In genomic region chrX:49002091-49002935, GRCh38 we compare ENCODE assay signal across 8 cellular contexts. TPM values are rescaled to one million over a fixed set of nuclear protein-coding genes. Genes with fewer than 3 reads are reported as not detected.
A peak's percentile ranks its signal among the peaks of the same experiment; 100 is the strongest.
DNase-seq lines count a peak whose midpoint lies in the region; ATAC-seq, FAIRE-seq and TF ChIP-seq lines count a peak whose summit lies in the region.

Gene GRIPAP1 (minus strand): TSS chrX:49002264. CDS start chrX:49002229, 35 bp downstream.

- H3K36me3 ChIP-seq in breast epithelium = no peaks in the 10 kb centered on the region
- no peaks in the 10 kb centered on the region for H3K36me3 ChIP-seq in small intestine (ENCODE audit: control insufficient read depth in 2 of 2, insufficient read depth in 2 of 2, low read length in 2 of 2)

- H3K4me3 ChIP-seq in breast epithelium = peak within 1 kb of the TSS; percentile 56 to 82 (median 59)
- peak within 1 kb of the TSS; percentile 48 to 67 for H3K4me3 ChIP-seq in small intestine (ENCODE audit: low read depth in 1 of 2, low read length in 2 of 2)

- no peak for TF ChIP-seq POLR2A in breast epithelium (IDR thresholded peaks at IDR 0.05)

- intact Hi-C loops in breast epithelium (cut with DNase I; ENCODE audit: low total_unique reads) = no loop called here

- peak; percentile 67 for DNase-seq in NCI-H2196 treated with DMSO at 0.1 percent for 48 hours (lab: John Stamatoyannopoulos, UW; ENCODE audit: unreplicated experiment)
- DNase-seq in breast epithelium (ENCODE audit: low spot score in 2 of 2) = peak; percentile 55 to 59
- DNase-seq in iPS-NIHi11 (ENCODE audit: low spot score) = peak; percentile 81
- DNase-seq in small intestine = peak; percentile 83

- FAIRE-seq in A204.1 (lab: Jason Lieb, UNC) = peak; percentile 62
- FAIRE-seq in small intestine (lab: Jason Lieb, UNC) = peak; percentile 59

- no peaks in the 10 kb centered on the region for H3K4me1 ChIP-seq in breast epithelium
- H3K4me1 ChIP-seq in small intestine (ENCODE audit: control insufficient read depth in 2 of 2, insufficient read depth in 1 of 2, low read depth in 1 of 2, low read length in 1 of 2) = peaks cover 0 to 4% of the 10 kb centered on the region in 2 donors

- H3K27ac ChIP-seq in VCaP (peak within 1 kb of the TSS; percentile 52), breast epithelium (peak within 1 kb of the TSS; percentile 77 to 91), small intestine (ENCODE audit: low read depth in 1 of 2, low read length in 1 of 2) (peak within 1 kb of the TSS; percentile 67 to 99)

- ATAC-seq in GM18858 (IDR thresholded peaks at IDR 0.05; ENCODE audit: unreplicated experiment) (peak; percentile 80), HG03095 (IDR thresholded peaks at IDR 0.05; ENCODE audit: unreplicated experiment) (peak; percentile 73)

- H3K9me3 ChIP-seq in breast epithelium = no peaks in the 10 kb centered on the region
- H3K9me3 ChIP-seq in small intestine (ENCODE audit: control insufficient read depth, low read depth) = no peaks in the 10 kb centered on the region

- WGBS in small intestine, 3 donors = 1 to 39% (median 9%) methylated on average over 37 to 38 of the region's 38 CpGs

- TF ChIP-seq CTCF in VCaP (conservative IDR thresholded peaks at IDR 0.05) = no peak
- TF ChIP-seq CTCF in breast epithelium (IDR thresholded peaks at IDR 0.05) = no peak

- H3K27me3 ChIP-seq in breast epithelium (peaks cover 3 to 9% of the 10 kb centered on the region in 2 donors), small intestine (ENCODE audit: control insufficient read depth in 2 of 2, insufficient read depth in 2 of 2, low read length in 2 of 2) (no peaks in the 10 kb centered on the region)

RNA-seq across cellular contexts. Expression of gene GRIPAP1, which starts in this region (rescaled TPM):
- total RNA-seq in breast epithelium = 10 to 100 TPM; 31.4 to 47.2 (median 34.1) TPM
- polyA plus RNA-seq in small intestine = 10 to 100 TPM; 18.1 to 26.7 (median 26.4) TPM

Comparison
In these comparisons a context has a peak if more than half of its experiments do, and no peak if none do; other contexts are left out.
1. Peak in every context shown above with its lines: DNase-seq, ATAC-seq, H3K4me3 ChIP-seq and H3K27ac ChIP-seq.